Comparison of ENCODE assay signal across 8 cellular contexts in the genomic region with DNA sequence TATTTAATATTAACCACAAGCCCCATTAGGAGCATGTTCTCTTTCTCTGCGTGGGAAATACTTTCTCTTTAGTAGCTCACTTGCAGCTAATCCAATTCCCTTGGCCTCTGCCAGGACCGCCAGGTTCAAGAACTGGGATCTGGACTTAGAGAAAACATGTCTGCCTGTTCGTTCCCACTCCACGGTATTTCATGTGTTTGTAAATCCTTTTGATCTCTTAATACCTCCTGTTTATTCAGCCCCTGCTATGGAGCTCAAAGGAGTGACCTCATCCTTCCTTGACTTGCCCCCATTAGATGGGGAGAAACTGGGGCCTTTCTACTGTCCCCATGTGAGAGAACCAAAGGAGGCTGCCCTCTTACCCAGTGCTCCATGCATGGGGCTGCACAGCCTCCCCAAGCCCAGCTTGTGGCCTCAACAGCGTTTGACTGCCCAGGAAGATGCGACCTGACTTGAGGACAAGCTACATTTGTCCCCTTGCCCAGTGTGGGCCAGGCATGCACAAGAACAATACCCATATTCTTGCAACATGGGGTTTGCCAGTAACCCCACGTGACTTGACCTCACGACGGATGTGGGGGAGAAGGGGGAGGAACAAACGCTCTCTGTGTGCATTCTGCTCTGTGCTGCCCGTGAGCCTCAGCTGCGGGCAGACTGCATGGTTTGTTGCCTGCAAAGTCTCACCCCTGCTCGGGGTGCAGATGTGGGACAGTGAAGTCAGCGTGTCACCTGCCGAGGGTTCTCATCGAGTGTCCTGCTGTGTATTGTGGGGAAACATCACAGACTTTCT. TPM values are rescaled to one million over a fixed set of nuclear protein-coding genes. Genes with fewer than 3 reads are reported as not detected.
A peak's percentile ranks its signal among the peaks of the same experiment; 100 is the strongest.
DNase-seq lines count a peak whose midpoint lies in the region; TF ChIP-seq lines count a peak whose summit lies in the region.

No MANE protein-coding gene starts in this region.

- H3K36me3 ChIP-seq in endodermal cell (ENCODE audit: control insufficient read depth, insufficient read depth, low read length) (no peaks in the 10 kb centered on the region), stomach (peaks cover 9 to 42% (median 15%) of the 10 kb centered on the region in 4 donors), MG63 (peaks cover 73% of the 10 kb centered on the region)

- peak; percentile 19 for DNase-seq in GM20000 (ENCODE audit: low spot score)
- peak; percentile 54 to 70 for DNase-seq in NCI-H526 (lab: John Stamatoyannopoulos, UW)
- DNase-seq in activated CD8-positive, alpha-beta memory T cell treated with anti-CD3 and anti-CD28 coated beads, Interleukin-2, amount 50 U/mL, for 24 hours (ENCODE audit: extremely low read depth) = peak; percentile 51
- DNase-seq in endodermal cell = no peak
- DNase-seq in nephron progenitor cell = no peak
- peak; percentile 63 for DNase-seq in stomach
- no peak for DNase-seq in NCI-H146 treated with DMSO at 0.1 percent for 48 hours (lab: John Stamatoyannopoulos, UW; ENCODE audit: unreplicated experiment)
- DNase-seq in MG63 = no peak

- no peak overlapping the region for H3K9ac ChIP-seq in endodermal cell (ENCODE audit: extremely low read depth, low read length, poor library complexity, severe bottlenecking)

- peaks cover 15% of the 10 kb centered on the region for H3K4me1 Mint-ChIP-seq in endodermal cell
- H3K4me1 Mint-ChIP-seq in nephron progenitor cell = peaks cover 81% of the 10 kb centered on the region

- TF ChIP-seq POLR2A in stomach (IDR thresholded peaks at IDR 0.05) = no peak

- WGBS in endodermal cell (ENCODE audit: insufficient coverage in 1 of 2, insufficient read length in 1 of 2), 2 experiments = 87 to 92% methylated on average over 14 to 16 of the region's 16 CpGs
- WGBS in stomach, 5 donors = 15 to 25% (median 25%) methylated on average over 16 of the region's 16 CpGs

- intact Hi-C loops in stomach (cut with DNase I; ENCODE audit: low total_unique reads) = no loop called here

- H3K9me3 Mint-ChIP-seq in endodermal cell (no peaks in the 10 kb centered on the region), nephron progenitor cell (no peaks in the 10 kb centered on the region)

- no peaks in the 10 kb centered on the region for H3K27me3 ChIP-seq in endodermal cell (ENCODE audit: control insufficient read depth, insufficient read depth, low read length, poor library complexity, severe bottlenecking)
- H3K27me3 ChIP-seq in stomach = no peaks in the 10 kb centered on the region
- H3K27me3 ChIP-seq in MG63 = no peaks in the 10 kb centered on the region

- H3K9me3 ChIP-seq in endodermal cell (ENCODE audit: control insufficient read depth, low read length) (no peaks in the 10 kb centered on the region), stomach (no peaks in the 10 kb centered on the region), MG63 (no peaks in the 10 kb centered on the region)

- H3K27ac Mint-ChIP-seq in endodermal cell = peak overlapping the region; percentile 42
- peak overlapping the region; percentile 94 for H3K27ac Mint-ChIP-seq in nephron progenitor cell

- peaks cover 41% of the 10 kb centered on the region for H3K36me3 Mint-ChIP-seq in endodermal cell (ENCODE audit: low read depth)
- no peaks in the 10 kb centered on the region for H3K36me3 Mint-ChIP-seq in nephron progenitor cell (ENCODE audit: low read depth)

- H3K27me3 Mint-ChIP-seq in endodermal cell (ENCODE audit: insufficient read depth) (no peaks in the 10 kb centered on the region), nephron progenitor cell (ENCODE audit: low read depth, poor library complexity) (peaks cover 11% of the 10 kb centered on the region)

- H3K4me3 ChIP-seq in endodermal cell (ENCODE audit: low read length) (no peak overlapping the region), stomach (peak overlapping the region in 1 of 4 donors; percentile 8), MG63 (no peak overlapping the region)

- TF ChIP-seq EP300 in stomach (IDR thresholded peaks at IDR 0.05) = peak; percentile 88

- TF ChIP-seq CTCF in GM20000 (IDR thresholded peaks at IDR 0.05; ENCODE audit: extremely low read depth, missing control alignments) (no peak), endodermal cell (conservative IDR thresholded peaks at IDR 0.05) (no peak), nephron progenitor cell (IDR thresholded peaks at IDR 0.05) (no peak), stomach (IDR thresholded peaks at IDR 0.05) (no peak)

- H3K4me3 Mint-ChIP-seq in endodermal cell = no peak overlapping the region
- peak overlapping the region; percentile 32 for H3K4me3 Mint-ChIP-seq in nephron progenitor cell

- H3K4me1 ChIP-seq in endodermal cell (ENCODE audit: control insufficient read depth, insufficient read depth, low read length) = peaks cover 4% of the 10 kb centered on the region
- peaks cover 73 to 100% (median 92%) of the 10 kb centered on the region in 4 donors for H3K4me1 ChIP-seq in stomach

- H3K27ac ChIP-seq in endodermal cell (ENCODE audit: low read depth, low read length) (peak overlapping the region; percentile 54), stomach (peak overlapping the region; percentile 84 to 99 (median 90))

RNA-seq across cellular contexts. Expression of gene CD9, which starts 30.3 kb away (rescaled TPM):
- total RNA-seq in endodermal cell (10 to 100 TPM; 33.5 to 99.1 TPM), stomach (100 to 1,000 TPM in 3 of 5 donors, 10 to 100 TPM in 2; 68.1 to 297 (median 154) TPM)
- 26.5 TPM for polyA plus RNA-seq in endodermal cell (2013, experiment 1 of 2)
- polyA plus RNA-seq in endodermal cell (2013, experiment 2 of 2) = 22.0 TPM
- 100 to 1,000 TPM in 2 of 3 donors, 10 to 100 TPM in 1; 51.0 to 421 (median 124) TPM for polyA plus RNA-seq in stomach
- total RNA-seq in MG63 (2014; rRNA removed; shearing (Covaris generic); ENCODE audit: low replicate concordance) = 95.5 and 98.2 TPM in 2 replicates

Comparison
In these comparisons a context has a peak if more than half of its experiments do, and no peak if none do; other contexts are left out.
1. DNase-seq: peak in GM20000 (single experiment), NCI-H526 (2 of 2), activated CD8-positive, alpha-beta memory T cell treated with anti-CD3 and anti-CD28 coated beads, Interleukin-2, amount 50 U/mL, for 24 hours (single experiment) and stomach (single experiment); none in endodermal cell (single experiment), nephron progenitor cell (single experiment), NCI-H146 treated with DMSO at 0.1 percent for 48 hours (single experiment) and MG63 (single experiment).